ENCODE assay signal across 19 cellular contexts in genomic region chr2:53530126-53530525, GRCh38.
"Had no signal": no experiment of that assay in that cellular context is flagged by ENCODE, and none has a peak within 500 bp of the region (broad histone marks: within the 10 kb centered on the region; RNA-seq: fewer than 3 reads in every experiment).

No MANE protein-coding gene starts in this region.

- H3K36me3 Mint-ChIP-seq: IgD-negative memory B cell had no signal

- H3K4me3 Mint-ChIP-seq: IgD-negative memory B cell had no signal

- H3K27ac Mint-ChIP-seq: IgD-negative memory B cell had no signal

- DNase-seq: Kasumi-1, MG63, NCI-H1092, NCI-H1105 treated with DMSO at 0.1 percent for 48 hours, NCI-H1417 treated with DMSO at 0.1 percent for 48 hours, NCI-H146, NCI-H1694 treated with DMSO at 0.1 percent for 48 hours, NCI-H1930, NCI-H2081, NCI-H2107, NCI-H2227 treated with DMSO at 0.1 percent for 48 hours, NCI-H510A, NCI-H524 treated with DMSO at 0.1 percent for 48 hours, NCI-H69, NCI-H774, Right ventricle myocardium superior, RPMI8226, SIG-M5 had no signal

- H3K4me1 Mint-ChIP-seq: IgD-negative memory B cell had no signal
